Comparison of ENCODE assay signal across 9 cellular contexts in genomic region chr20:46709055-46709458, GRCh38. TPM values are rescaled to one million over a fixed set of nuclear protein-coding genes. Genes with fewer than 3 reads are reported as not detected.
A peak's percentile ranks its signal among the peaks of the same experiment; 100 is the strongest.
DNase-seq lines count a peak whose midpoint lies in the region; ATAC-seq and TF ChIP-seq lines count a peak whose summit lies in the region.
"Had no signal": no experiment of that assay in that cellular context is flagged by ENCODE, and none has a peak within 500 bp of the region (broad histone marks: within the 10 kb centered on the region; RNA-seq: fewer than 3 reads in every experiment).

No MANE protein-coding gene starts in this region.

- no peaks in the 10 kb centered on the region for H3K79me2 ChIP-seq in MM.1S (ENCODE audit: low read length)

- POLR2A ChIA-PET in HEK293T (lab: Yijun Ruan, JAX), result interaction anchor here (0.8 kb wide), 2 partner anchors 14 to 19 kb away, joined by 3 read pairs; no protein-coding TSS in a partner anchor

- CTCF ChIA-PET in HEK293T (lab: Yijun Ruan, JAX), result interaction anchor here (0.7 kb wide), 1 partner anchor 14 kb away, joined by 4 read pairs; no protein-coding TSS in a partner anchor

- no peaks in the 10 kb centered on the region for H3K9me2 ChIP-seq in MM.1S (replicated peaks; ENCODE audit: insufficient read depth, low read length)

- TF ChIP-seq CTCF in MM.1S (IDR thresholded peaks at IDR 0.05; ENCODE audit: low read length) (no peak), brain microvascular endothelial cell (IDR thresholded peaks at IDR 0.05; ENCODE audit: low read depth, low read length, missing control alignments) (no peak), right lobe of liver (IDR thresholded peaks at IDR 0.05) (no peak), suprapubic skin (IDR thresholded peaks at IDR 0.05) (no peak)

- H3K27me3 ChIP-seq in MM.1S (replicated peaks; ENCODE audit: insufficient read depth, low read length) (no peaks in the 10 kb centered on the region; the same call in 1 of the 2 replicates), brain microvascular endothelial cell (replicated peaks) (no peaks in the 10 kb centered on the region), right lobe of liver (no peaks in the 10 kb centered on the region), suprapubic skin (peaks cover 13% of the 10 kb centered on the region)

- H3F3A ChIP-seq in MM.1S (ENCODE audit: insufficient read depth, low read length), result no peaks in the 10 kb centered on the region

- H3K4me1 ChIP-seq in MM.1S (ENCODE audit: low read length) (no peaks in the 10 kb centered on the region), right lobe of liver (peaks cover 0 to 59% (median 29%) of the 10 kb centered on the region in 4 donors), suprapubic skin (peaks cover 40% of the 10 kb centered on the region)

- ATAC-seq in right lobe of liver (no peak), HG02588 (IDR thresholded peaks at IDR 0.05; ENCODE audit: unreplicated experiment) (no peak)

- H3K9me3 ChIP-seq in MM.1S (replicated peaks; ENCODE audit: insufficient read depth, low read length) (0 out of 2 replicates have a peak, but pooled peaks cover 3% of the 10 kb centered on the region), right lobe of liver (no peaks in the 10 kb centered on the region), suprapubic skin (no peaks in the 10 kb centered on the region)

- TF ChIP-seq POLR2A in right lobe of liver (IDR thresholded peaks at IDR 0.05) (no peak), suprapubic skin (IDR thresholded peaks at IDR 0.05) (no peak)

- no peaks in the 10 kb centered on the region for H4K20me1 ChIP-seq in MM.1S (ENCODE audit: insufficient read depth, low read length)

- intact Hi-C loops in right lobe of liver (cut with DNase I), result no loop called here

- H3K36me3 ChIP-seq in MM.1S (replicated peaks; ENCODE audit: insufficient read depth, low read length) (no peaks in the 10 kb centered on the region), brain microvascular endothelial cell (replicated peaks) (no peaks in the 10 kb centered on the region), right lobe of liver (no peaks in the 10 kb centered on the region), suprapubic skin (no peaks in the 10 kb centered on the region)
- H3K36me3 ChIP-seq: WERI-Rb-1 had no signal

- in situ Hi-C loops in brain microvascular endothelial cell (cut with HindIII; ENCODE audit: low pct_ligation_motif_present, low sequenced_read_pairs), result no loop called here

- H2AFZ ChIP-seq in MM.1S (ENCODE audit: low read length), result peak overlapping the region; percentile 68; the same call in 1 of the 2 replicates

- peak overlapping the region; percentile 41; the same call in 1 of the 2 replicates for H3K9ac ChIP-seq in MM.1S (ENCODE audit: low read length)
- H3K9ac ChIP-seq: KMS-11 had no signal

- H3K4me3 ChIP-seq in MM.1S (ENCODE audit: low read length), result peak overlapping the region; percentile 65; the same call in 1 of the 2 replicates
- H3K4me3 ChIP-seq in brain microvascular endothelial cell (ENCODE audit: low read depth, low read length), result peak overlapping the region; percentile 74
- H3K4me3 ChIP-seq in right lobe of liver, result peak overlapping the region; percentile 80 to 85 (median 80)
- peak overlapping the region; percentile 66 for H3K4me3 ChIP-seq in suprapubic skin

- no peak for DNase-seq in MM.1S
- no peak for DNase-seq in brain microvascular endothelial cell
- no peak for DNase-seq in right lobe of liver
- no peak for DNase-seq in suprapubic skin (ENCODE audit: low spot score in 2 of 2)
- DNase-seq in HEK293T (ENCODE audit: extremely low spot score), result no peak
- no peak for DNase-seq in SKM-1 treated with dmso at 0.1 percent for 144 hours (lab: John Stamatoyannopoulos, UW; ENCODE audit: unreplicated experiment)
- DNase-seq: WERI-Rb-1 had no signal

- H3K27ac ChIP-seq in MM.1S (ENCODE audit: low read length), result no peak overlapping the region
- peak overlapping the region; percentile 46 for H3K27ac ChIP-seq in brain microvascular endothelial cell
- peak overlapping the region; percentile 87 to 92 (median 88) for H3K27ac ChIP-seq in right lobe of liver
- peak overlapping the region; percentile 82 for H3K27ac ChIP-seq in suprapubic skin
- H3K27ac ChIP-seq: KMS-11, WERI-Rb-1 had no signal

- peak overlapping the region; percentile 71; the same call in 1 of the 2 replicates for H3K4me2 ChIP-seq in MM.1S (ENCODE audit: low read depth, low read length)
- H3K4me2 ChIP-seq: KMS-11 had no signal

- no peak for TF ChIP-seq EP300 in suprapubic skin (IDR thresholded peaks at IDR 0.05)

- 85% methylated on average over 4 of the region's 13 CpGs for WGBS in right lobe of liver (ENCODE audit: insufficient coverage, low coverage, low lambda C conversion rate, missing lambda C conversion rate)
- WGBS in suprapubic skin, result 60% methylated on average over 9 of the region's 13 CpGs

TF ChIP-seq in HEK293T, 16 proteins besides CTCF, POLR2A, EP300 and RAD21:
- TF ChIP-seq FOXA1 (IDR thresholded peaks at IDR 0.05) (no peak), NFRKB (IDR thresholded peaks at IDR 0.05) (no peak), ARNT (IDR thresholded peaks at IDR 0.05) (no peak), BHLHE40 (IDR thresholded peaks at IDR 0.05; ENCODE audit: borderline replicate concordance) (no peak), CTBP1 (IDR thresholded peaks at IDR 0.05; ENCODE audit: borderline replicate concordance) (no peak), SP1 (IDR thresholded peaks at IDR 0.05) (no peak), FOXK2 (IDR thresholded peaks at IDR 0.05) (no peak), ELF4 (IDR thresholded peaks at IDR 0.05) (no peak), SUZ12 (IDR thresholded peaks at IDR 0.05) (no peak), ZNF384 (IDR thresholded peaks at IDR 0.05) (no peak), TARDBP (IDR thresholded peaks at IDR 0.05) (no peak), L3MBTL2 (conservative IDR thresholded peaks at IDR 0.05) (no peak), FOXM1 (IDR thresholded peaks at IDR 0.05; ENCODE audit: borderline replicate concordance) (no peak), HDGF (IDR thresholded peaks at IDR 0.05; ENCODE audit: borderline replicate concordance) (no peak), LEF1 (IDR thresholded peaks at IDR 0.05; ENCODE audit: borderline replicate concordance) (no peak)
- TF ChIP-seq, protein P1, sequence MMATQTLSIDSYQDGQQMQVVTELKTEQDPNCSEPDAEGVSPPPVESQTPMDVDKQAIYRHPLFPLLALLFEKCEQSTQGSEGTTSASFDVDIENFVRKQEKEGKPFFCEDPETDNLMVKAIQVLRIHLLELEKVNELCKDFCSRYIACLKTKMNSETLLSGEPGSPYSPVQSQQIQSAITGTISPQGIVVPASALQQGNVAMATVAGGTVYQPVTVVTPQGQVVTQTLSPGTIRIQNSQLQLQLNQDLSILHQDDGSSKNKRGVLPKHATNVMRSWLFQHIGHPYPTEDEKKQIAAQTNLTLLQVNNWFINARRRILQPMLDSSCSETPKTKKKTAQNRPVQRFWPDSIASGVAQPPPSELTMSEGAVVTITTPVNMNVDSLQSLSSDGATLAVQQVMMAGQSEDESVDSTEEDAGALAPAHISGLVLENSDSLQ (IDR thresholded peaks at IDR 0.05), result no peak

RNA-seq across cellular contexts. Expression of gene SLC2A10, which starts 0.4 kb away (rescaled TPM):
- total RNA-seq in right lobe of liver (10 to 100 TPM; 35.4 to 47.3 (median 42.7) TPM), suprapubic skin (1 to 10 TPM; 2.6 to 8.1 (median 5.5) TPM)

RNA-seq across cellular contexts. Expression of gene TP53RK, which starts 19.8 kb away (rescaled TPM):
- 1 to 10 TPM; 3.1 to 10.0 (median 5.2) TPM for total RNA-seq in right lobe of liver
- 10 to 100 TPM; 15.0 to 27.0 (median 25.8) TPM for total RNA-seq in suprapubic skin

RNA-seq across cellular contexts. Expression of gene SLC13A3, which starts 57.8 kb away (rescaled TPM):
- total RNA-seq in right lobe of liver (10 to 100 TPM in 3 of 6 experiments, 1 to 10 TPM in 3; 3.7 to 14.6 (median 9.3) TPM), suprapubic skin (1 to 10 TPM; 1.1 to 8.9 (median 4.2) TPM)

Comparison
In these comparisons a context has a peak if more than half of its experiments do, and no peak if none do; other contexts are left out.
1. RNA of gene SLC2A10, which starts 0.4 kb away (total RNA-seq): 35.4 to 47.3 TPM in right lobe of liver; 2.6 to 8.1 TPM in suprapubic skin; every median in the first group is over 4 times any median in the second.
2. Peak in every context shown above with its lines, with median percentiles within 50 percentile points of each other: H3K4me3 ChIP-seq.